ENCODE assay signal across 2 cellular contexts in genomic region chr4:98524271-98524670, GRCh38.
TF ChIP-seq lines count a peak whose summit lies in the region.

No MANE protein-coding gene starts in this region.

TF ChIP-seq in IMR-90, 13 proteins besides CTCF, POLR2A, EP300 and RAD21:
- TF ChIP-seq MAZ (IDR thresholded peaks at IDR 0.05; ENCODE audit: borderline replicate concordance, low read depth, low read length) = no peak
- no peak for TF ChIP-seq FOS (IDR thresholded peaks at IDR 0.05; ENCODE audit: low read depth, low read length)
- TF ChIP-seq RFX5 (IDR thresholded peaks at IDR 0.05; ENCODE audit: low read depth, low read length) = no peak
- TF ChIP-seq, protein P1, sequence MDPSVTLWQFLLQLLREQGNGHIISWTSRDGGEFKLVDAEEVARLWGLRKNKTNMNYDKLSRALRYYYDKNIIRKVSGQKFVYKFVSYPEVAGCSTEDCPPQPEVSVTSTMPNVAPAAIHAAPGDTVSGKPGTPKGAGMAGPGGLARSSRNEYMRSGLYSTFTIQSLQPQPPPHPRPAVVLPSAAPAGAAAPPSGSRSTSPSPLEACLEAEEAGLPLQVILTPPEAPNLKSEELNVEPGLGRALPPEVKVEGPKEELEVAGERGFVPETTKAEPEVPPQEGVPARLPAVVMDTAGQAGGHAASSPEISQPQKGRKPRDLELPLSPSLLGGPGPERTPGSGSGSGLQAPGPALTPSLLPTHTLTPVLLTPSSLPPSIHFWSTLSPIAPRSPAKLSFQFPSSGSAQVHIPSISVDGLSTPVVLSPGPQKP (IDR thresholded peaks at IDR 0.05; ENCODE audit: borderline replicate concordance, low read depth, low read length) = no peak
- no peak for TF ChIP-seq CEBPB (IDR thresholded peaks at IDR 0.05; ENCODE audit: low read depth, low read length)

TF ChIP-seq in SK-N-SH treated with all-trans-retinoic acid at 6 μM for 48 hours, 23 proteins besides CTCF, POLR2A, EP300 and RAD21:
- TF ChIP-seq ISL1 (CRISPR knock-in tag; IDR thresholded peaks at IDR 0.05) (peak; percentile 17), BACH2 (CRISPR knock-in tag; IDR thresholded peaks at IDR 0.05; ENCODE audit: borderline replicate concordance) (no peak)
